6 cellular contexts compared by ENCODE assay signal in genomic region chr5:136722086-136722485, GRCh38.
"Had no signal": no experiment of that assay in that cellular context is flagged by ENCODE, and none has a peak within 500 bp of the region (broad histone marks: within the 10 kb centered on the region; RNA-seq: fewer than 3 reads in every experiment).

No MANE protein-coding gene starts in this region.

- DNase-seq: IMR-90, KBM-7, KG1 had no signal

- H3K4me3 ChIP-seq: K562 had no signal

- H3K27ac ChIP-seq: HL-60, KMS-11 had no signal

- H3K9ac ChIP-seq: KMS-11 had no signal

- H3K4me2 ChIP-seq: KMS-11 had no signal
